12 cellular contexts compared by ENCODE assay signal in genomic region chr12:48054955-48055821, GRCh38. TPM values are rescaled to one million over a fixed set of nuclear protein-coding genes. Genes with fewer than 3 reads are reported as not detected.
"Had no signal": no experiment of that assay in that cellular context is flagged by ENCODE, and none has a peak within 500 bp of the region (broad histone marks: within the 10 kb centered on the region; RNA-seq: fewer than 3 reads in every experiment).

No MANE protein-coding gene starts in this region.

- H3K27me3 ChIP-seq: esophagus muscularis mucosa, neutrophil had no signal

- H3K4me1 ChIP-seq: esophagus muscularis mucosa had no signal

- ATAC-seq: left cardiac atrium had no signal

- H3K27ac ChIP-seq: esophagus muscularis mucosa, neutrophil, VCaP had no signal

- H3K27ac Mint-ChIP-seq: activated T-helper 2 cell treated with anti-CD3 and anti-CD28 coated beads, Interferon-gamma antibody, Interleukin-2, Interleukin-4, amounts not matched to agents 10 μg/mL and 5 μg/mL and 100 μg/mL, durations not matched to agents 14 hours and 24 hours and 36 hours had no signal

- H3K4me3 ChIP-seq: esophagus muscularis mucosa, lung had no signal

- H3K27me3 Mint-ChIP-seq: naive B cell had no signal

- H3K9me3 ChIP-seq: esophagus muscularis mucosa, neutrophil had no signal

- DNase-seq: left cardiac atrium; midbrain; naive B cell; retina; stimulated activated CD4-positive, alpha-beta T cell treated with anti-CD3 and anti-CD28 coated beads, Interleukin-4, amount 100 ng/mL, for 4 hours; T-helper 1 cell had no signal

- H3K4me3 Mint-ChIP-seq: naive B cell had no signal

RNA-seq across cellular contexts. Expression of gene COL2A1, which starts 50.9 kb away (rescaled TPM):
- total RNA-seq: esophagus muscularis mucosa, left cardiac atrium had no signal
- polyA plus RNA-seq: urinary bladder had no signal
